Comparison of ENCODE assay signal across 19 cellular contexts in the genomic region with DNA sequence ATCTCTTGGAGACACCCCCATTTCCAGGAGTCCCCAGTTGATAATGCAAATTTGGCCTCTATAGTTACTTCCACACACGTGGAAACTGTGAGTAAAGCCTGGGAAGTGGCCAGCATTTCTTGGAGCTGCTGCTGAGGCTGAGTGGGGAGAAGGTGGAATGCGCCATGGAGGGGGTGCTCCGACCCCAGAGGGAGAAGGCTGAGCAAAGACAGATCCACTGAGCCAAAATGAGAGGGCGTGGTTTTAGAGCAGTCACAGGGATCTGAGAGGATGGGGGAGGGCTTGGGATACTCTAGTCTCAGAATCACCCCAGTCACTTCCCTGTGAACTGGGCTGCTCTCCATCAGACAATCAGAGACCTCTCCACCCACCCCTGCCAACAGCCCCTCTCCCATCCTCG. TPM values are rescaled to one million over a fixed set of nuclear protein-coding genes. Genes with fewer than 3 reads are reported as not detected.
A peak's percentile ranks its signal among the peaks of the same experiment; 100 is the strongest.
DNase-seq lines count a peak whose midpoint lies in the region; ATAC-seq and TF ChIP-seq lines count a peak whose summit lies in the region.
"Had no signal": no experiment of that assay in that cellular context is flagged by ENCODE, and none has a peak within 500 bp of the region (broad histone marks: within the 10 kb centered on the region; RNA-seq: fewer than 3 reads in every experiment).

No MANE protein-coding gene starts in this region.

- H3K4me1 ChIP-seq in CD4-positive, CD25-positive, alpha-beta regulatory T cell (ENCODE audit: control insufficient read depth, insufficient read depth, low read length, poor library complexity, severe bottlenecking) = no peaks in the 10 kb centered on the region
- H3K4me1 ChIP-seq: right lobe of liver had no signal

- H3K4me1 Mint-ChIP-seq in CD4-positive, CD25-positive, alpha-beta regulatory T cell = peaks cover 0 to 16% (median 10%) of the 10 kb centered on the region in 4 donors
- peaks cover 38% of the 10 kb centered on the region for H3K4me1 Mint-ChIP-seq in nephron
- peaks cover 5% of the 10 kb centered on the region for H3K4me1 Mint-ChIP-seq in activated naive CD4-positive, alpha-beta T cell treated with anti-CD3 and anti-CD28 coated beads for 36 hours (ENCODE audit: low read depth)

- no peaks in the 10 kb centered on the region for H3K9me3 Mint-ChIP-seq in CD4-positive, CD25-positive, alpha-beta regulatory T cell
- no peaks in the 10 kb centered on the region for H3K9me3 Mint-ChIP-seq in nephron
- H3K9me3 Mint-ChIP-seq in activated naive CD4-positive, alpha-beta T cell treated with anti-CD3 and anti-CD28 coated beads for 36 hours = no peaks in the 10 kb centered on the region
- H3K9me3 Mint-ChIP-seq: activated naive CD4-positive, alpha-beta T cell treated with anti-CD3 and anti-CD28 coated beads, Interleukin-2, amount 50 U/mL, for 24 hours; endodermal cell had no signal

- no peak overlapping the region for H3K4me3 Mint-ChIP-seq in CD4-positive, CD25-positive, alpha-beta regulatory T cell
- no peak overlapping the region for H3K4me3 Mint-ChIP-seq in nephron
- no peak overlapping the region for H3K4me3 Mint-ChIP-seq in activated naive CD4-positive, alpha-beta T cell treated with anti-CD3 and anti-CD28 coated beads for 36 hours
- H3K4me3 Mint-ChIP-seq: activated naive CD4-positive, alpha-beta T cell treated with anti-CD3 and anti-CD28 coated beads, Interleukin-2, amount 50 U/mL, for 24 hours; endodermal cell had no signal

- no peaks in the 10 kb centered on the region for H3K9me3 ChIP-seq in CD4-positive, CD25-positive, alpha-beta regulatory T cell (ENCODE audit: control insufficient read depth in 2 of 2, low read length in 2 of 2)
- no peaks in the 10 kb centered on the region for H3K9me3 ChIP-seq in MG63
- H3K9me3 ChIP-seq: gastroesophageal sphincter, right lobe of liver, suprapubic skin had no signal

- TF ChIP-seq CTCF in nephron (IDR thresholded peaks at IDR 0.05; ENCODE audit: unreplicated experiment in 3 of 3) = no peak

- DNase-seq in CD4-positive, CD25-positive, alpha-beta regulatory T cell = no peak
- DNase-seq in MG63 = peak; percentile 13
- DNase-seq in fibroblast of peridontal ligament (ENCODE audit: extremely low read depth) = peak; percentile 74
- no peak for DNase-seq in activated naive CD4-positive, alpha-beta T cell treated with anti-CD3 and anti-CD28 coated beads for 36 hours
- no peak for DNase-seq in stimulated activated CD4-positive, alpha-beta T cell treated with anti-CD3 and anti-CD28 coated beads, Interleukin-2, amount 100 ng/mL, for 48 hours
- DNase-seq: activated CD4-positive, alpha-beta T cell treated with anti-CD3 and anti-CD28 coated beads for 48 hours; central memory CD4-positive, alpha-beta T cell; endodermal cell; GF-D8; MM.1S; NCI-H187; NCI-H510A; right lobe of liver had no signal

- no peak overlapping the region for H3K4me3 ChIP-seq in CD4-positive, CD25-positive, alpha-beta regulatory T cell (ENCODE audit: low read depth, low read length)
- H3K4me3 ChIP-seq in MG63 = no peak overlapping the region
- H3K4me3 ChIP-seq: gastroesophageal sphincter, right lobe of liver, suprapubic skin had no signal

- H3K27me3 ChIP-seq in CD4-positive, CD25-positive, alpha-beta regulatory T cell (ENCODE audit: control insufficient read depth, insufficient read depth, low read length) = no peaks in the 10 kb centered on the region
- H3K27me3 ChIP-seq in MG63 = no peaks in the 10 kb centered on the region
- H3K27me3 ChIP-seq: gastroesophageal sphincter, right lobe of liver, suprapubic skin had no signal

- H3K27me3 Mint-ChIP-seq in CD4-positive, CD25-positive, alpha-beta regulatory T cell = no peaks in the 10 kb centered on the region
- H3K27me3 Mint-ChIP-seq in nephron (ENCODE audit: low read depth) = no peaks in the 10 kb centered on the region
- no peaks in the 10 kb centered on the region for H3K27me3 Mint-ChIP-seq in activated naive CD4-positive, alpha-beta T cell treated with anti-CD3 and anti-CD28 coated beads for 36 hours (ENCODE audit: low read depth)
- H3K27me3 Mint-ChIP-seq: activated naive CD4-positive, alpha-beta T cell treated with anti-CD3 and anti-CD28 coated beads, Interleukin-2, amount 50 U/mL, for 24 hours had no signal

- peaks cover 25% of the 10 kb centered on the region for H3K36me3 ChIP-seq in CD4-positive, CD25-positive, alpha-beta regulatory T cell (ENCODE audit: control insufficient read depth, insufficient read depth, low read length)
- H3K36me3 ChIP-seq in MG63 = no peaks in the 10 kb centered on the region
- H3K36me3 ChIP-seq: right lobe of liver had no signal

- CTCF ChIA-PET in activated naive CD4-positive, alpha-beta T cell treated with anti-CD3 and anti-CD28 coated beads for 36 hours (lab: Charles Lee) = no interaction called here

- ATAC-seq in CD4-positive, CD25-positive, alpha-beta regulatory T cell (ENCODE audit: low read depth in 2 of 2) = no peak
- ATAC-seq in GM21529 (IDR thresholded peaks at IDR 0.05; ENCODE audit: unreplicated experiment) (no peak), HG03135 (IDR thresholded peaks at IDR 0.05; ENCODE audit: unreplicated experiment) (no peak)
- ATAC-seq: right lobe of liver had no signal

- intact Hi-C loops in activated naive CD4-positive, alpha-beta T cell treated with anti-CD3 and anti-CD28 coated beads for 36 hours (cut with micrococcal nuclease) = no loop called here

- peak overlapping the region in 2 of 3 donors; percentile 49 to 85 for H3K27ac Mint-ChIP-seq in CD4-positive, CD25-positive, alpha-beta regulatory T cell
- H3K27ac Mint-ChIP-seq in nephron = peak overlapping the region in 2 of 3 experiments; percentile 59 to 92
- no peak overlapping the region for H3K27ac Mint-ChIP-seq in activated naive CD4-positive, alpha-beta T cell treated with anti-CD3 and anti-CD28 coated beads for 36 hours
- H3K27ac Mint-ChIP-seq: activated naive CD4-positive, alpha-beta T cell treated with anti-CD3 and anti-CD28 coated beads, Interleukin-2, amount 50 U/mL, for 24 hours; endodermal cell had no signal

- H3K36me3 Mint-ChIP-seq in CD4-positive, CD25-positive, alpha-beta regulatory T cell = peaks cover 16% of the 10 kb centered on the region
- H3K36me3 Mint-ChIP-seq in nephron (ENCODE audit: low read depth) = peaks cover 7% of the 10 kb centered on the region
- H3K36me3 Mint-ChIP-seq in activated naive CD4-positive, alpha-beta T cell treated with anti-CD3 and anti-CD28 coated beads for 36 hours (ENCODE audit: low read depth) = peaks cover 2% of the 10 kb centered on the region

- H3K27ac ChIP-seq in CD4-positive, CD25-positive, alpha-beta regulatory T cell (ENCODE audit: insufficient read depth, low read length, poor library complexity, severe bottlenecking) = no peak overlapping the region
- H3K27ac ChIP-seq: right lobe of liver, suprapubic skin had no signal

RNA-seq across cellular contexts. Expression of gene TRIM62, which starts 38.7 kb away (rescaled TPM):
- 29.1 TPM for total RNA-seq in CD4-positive, CD25-positive, alpha-beta regulatory T cell
- polyA plus RNA-seq in CD4-positive, CD25-positive, alpha-beta regulatory T cell = 1 to 10 TPM; 5.6 to 7.5 (median 6.2) TPM
- 0.82 and 3.2 TPM in 2 replicates for total RNA-seq in MG63 (2014; rRNA removed; shearing (Covaris generic); ENCODE audit: low replicate concordance)
- total RNA-seq in activated naive CD4-positive, alpha-beta T cell treated with anti-CD3 and anti-CD28 coated beads for 36 hours = 1 to 10 TPM; 1.5 TPM

Comparison
In these comparisons a context has a peak if more than half of its experiments do, and no peak if none do; other contexts are left out.
1. DNase-seq: peak in MG63 (single experiment) and fibroblast of peridontal ligament (single experiment); none in CD4-positive, CD25-positive, alpha-beta regulatory T cell (0 of 3), activated naive CD4-positive, alpha-beta T cell treated with anti-CD3 and anti-CD28 coated beads for 36 hours (single experiment) and stimulated activated CD4-positive, alpha-beta T cell treated with anti-CD3 and anti-CD28 coated beads, Interleukin-2, amount 100 ng/mL, for 48 hours (0 of 2).